Comparison of ENCODE assay signal across 8 cellular contexts in the genomic region with DNA sequence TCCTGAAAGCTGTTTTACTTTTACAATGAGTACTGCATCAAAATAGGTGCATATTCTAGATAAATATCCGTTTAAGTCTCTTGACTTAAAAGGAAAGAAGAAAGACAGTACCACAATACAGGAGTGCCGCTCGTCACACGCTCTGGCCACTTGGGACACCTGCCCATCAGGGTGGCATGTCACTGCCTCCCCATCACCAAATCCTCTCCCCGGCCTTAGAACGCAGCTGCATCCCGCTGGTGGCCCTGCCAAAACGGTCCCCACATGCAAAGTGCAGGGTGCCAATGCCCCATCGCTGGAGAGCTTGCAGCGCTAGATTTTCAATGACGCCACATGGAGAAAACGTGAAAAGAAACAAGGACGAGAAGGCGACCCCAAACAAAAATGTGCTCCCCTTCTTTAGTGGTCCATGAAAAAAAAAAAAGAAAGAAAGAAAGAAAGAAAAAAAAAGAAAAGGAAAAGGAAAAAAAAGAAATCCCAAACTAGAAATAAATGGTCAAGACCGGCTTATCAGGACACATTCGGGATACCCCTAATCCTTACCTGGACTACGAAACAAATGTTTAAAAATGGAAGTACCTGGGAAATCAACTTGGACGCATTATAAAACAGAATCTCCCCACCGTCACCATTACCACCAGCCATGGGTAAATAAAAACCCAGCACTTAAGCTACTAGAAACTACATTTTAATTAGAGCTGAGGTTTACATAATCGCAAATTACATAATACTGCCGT. TPM values are rescaled to one million over a fixed set of nuclear protein-coding genes. Genes with fewer than 3 reads are reported as not detected.
DNase-seq lines count a peak whose midpoint lies in the region; ATAC-seq and TF ChIP-seq lines count a peak whose summit lies in the region.

No MANE protein-coding gene starts in this region.

- WGBS in right cardiac atrium: 7% methylated on average over 21 of the region's 21 CpGs
- 3 to 14% methylated on average over 21 of the region's 21 CpGs for WGBS in sigmoid colon, 2 donors

- no peak overlapping the region for H2AFZ ChIP-seq in OCI-LY1 (ENCODE audit: low read length)

- H4K20me1 ChIP-seq in OCI-LY1 (ENCODE audit: insufficient read depth, low read length): no peaks in the 10 kb centered on the region

- peak; percentile 35; the same call in 1 of the 2 replicates for TF ChIP-seq CTCF in OCI-LY1 (IDR thresholded peaks at IDR 0.05; ENCODE audit: low read length)
- TF ChIP-seq CTCF in sigmoid colon (IDR thresholded peaks at IDR 0.05): no peak

- 0 out of 2 replicates have a peak, but pooled peaks cover 5% of the 10 kb centered on the region for H3F3A ChIP-seq in OCI-LY1 (ENCODE audit: insufficient read depth, low read length)

- peaks cover 50% of the 10 kb centered on the region for H3K79me2 ChIP-seq in OCI-LY1 (ENCODE audit: insufficient read depth, low read length)

- DNase-seq in NCI-H1436 (lab: John Stamatoyannopoulos, UW) (peak; percentile 27), NCI-H1436 treated with DMSO at 0.1 percent for 48 hours (lab: John Stamatoyannopoulos, UW) (no peak), right cardiac atrium (peak; percentile 28 to 78 (median 70)), sigmoid colon (no peak), DMS114 treated with DMSO at 0.1 percent for 48 hours (lab: John Stamatoyannopoulos, UW; ENCODE audit: unreplicated experiment) (no peak), glomerular visceral epithelial cell (ENCODE audit: extremely low spot score) (no peak)
- peak; percentile 76 for DNase-seq in activated naive CD4-positive, alpha-beta T cell treated with anti-CD3 and anti-CD28 coated beads, Interleukin-2, amount 50 U/mL, for 16 hours

- ATAC-seq in right cardiac atrium: no peak

- no peaks in the 10 kb centered on the region for H3K9me3 ChIP-seq in OCI-LY1 (ENCODE audit: low read length)
- no peaks in the 10 kb centered on the region for H3K9me3 ChIP-seq in right cardiac atrium (ENCODE audit: control insufficient read depth, low read length)
- no peaks in the 10 kb centered on the region for H3K9me3 ChIP-seq in sigmoid colon

- TF ChIP-seq EP300 in sigmoid colon (IDR thresholded peaks at IDR 0.05): no peak

- peak overlapping the region; percentile 85 for H3K4me3 ChIP-seq in OCI-LY1 (ENCODE audit: low read depth, low read length, poor library complexity, severe bottlenecking)
- H3K4me3 ChIP-seq in right cardiac atrium (ENCODE audit: low read length): peak overlapping the region; percentile 93
- H3K4me3 ChIP-seq in sigmoid colon: peak overlapping the region; percentile 55 to 91 (median 82)

- no peaks in the 10 kb centered on the region for H3K36me3 ChIP-seq in OCI-LY1 (ENCODE audit: insufficient read depth, low read length)
- H3K36me3 ChIP-seq in sigmoid colon: no peaks in the 10 kb centered on the region

- no peak for TF ChIP-seq POLR2A in sigmoid colon (IDR thresholded peaks at IDR 0.05)

- no peaks in the 10 kb centered on the region for H3K9me2 ChIP-seq in OCI-LY1 (ENCODE audit: low read depth, low read length)

- H3K4me2 ChIP-seq in OCI-LY1 (ENCODE audit: low read length): peak overlapping the region; percentile 92

- peak overlapping the region; percentile 87 for H3K9ac ChIP-seq in OCI-LY1 (ENCODE audit: low read length)

- H3K4me1 ChIP-seq in OCI-LY1 (ENCODE audit: insufficient read depth, low read length, severe bottlenecking): peaks cover 32% of the 10 kb centered on the region
- peaks cover 3% of the 10 kb centered on the region for H3K4me1 ChIP-seq in right cardiac atrium (ENCODE audit: control insufficient read depth, insufficient read depth, low read length)
- peaks cover 0 to 38% (median 7%) of the 10 kb centered on the region in 4 donors for H3K4me1 ChIP-seq in sigmoid colon

- H3K27me3 ChIP-seq in OCI-LY1 (ENCODE audit: insufficient read depth, low read length) (no peaks in the 10 kb centered on the region), right cardiac atrium (ENCODE audit: control insufficient read depth, insufficient read depth) (no peaks in the 10 kb centered on the region), sigmoid colon (no peaks in the 10 kb centered on the region)

- H3K27ac ChIP-seq in OCI-LY1 (ENCODE audit: low read depth, low read length, poor library complexity, severe bottlenecking): peak overlapping the region; percentile 65
- peak overlapping the region; percentile 60 for H3K27ac ChIP-seq in right cardiac atrium (ENCODE audit: low read length)
- peak overlapping the region; percentile 1 to 95 (median 94) for H3K27ac ChIP-seq in sigmoid colon

- intact Hi-C loops in right cardiac atrium (cut with DNase I): loop anchor here in 3 of 4 donors (5.0 to 10.0 kb wide), 5 partner anchors 124 to 146 kb away; no protein-coding TSS in a partner anchor
- intact Hi-C loops in sigmoid colon (cut with DNase I): loop anchor here (2.0 to 5.0 kb wide), 3 partner anchors 140 to 1597 kb away; partner anchors contain the start of gene ZNF622

RNA-seq across cellular contexts. Expression of gene ANKH, which starts 1.1 kb away (rescaled TPM):
- total RNA-seq in right cardiac atrium (100 to 1,000 TPM; 132 to 155 (median 138) TPM), sigmoid colon (10 to 100 TPM; 16.4 to 28.2 (median 21.5) TPM)
- polyA plus RNA-seq in right cardiac atrium (60.9 TPM), sigmoid colon (10 to 100 TPM; 18.0 to 49.9 (median 34.4) TPM)

Comparison
In these comparisons a context has a peak if more than half of its experiments do, and no peak if none do; other contexts are left out.
1. DNase-seq: peak in NCI-H1436 (single experiment), activated naive CD4-positive, alpha-beta T cell treated with anti-CD3 and anti-CD28 coated beads, Interleukin-2, amount 50 U/mL, for 16 hours (single experiment) and right cardiac atrium (3 of 3); none in NCI-H1436 treated with DMSO at 0.1 percent for 48 hours (single experiment), sigmoid colon (single experiment), DMS114 treated with DMSO at 0.1 percent for 48 hours (single experiment) and glomerular visceral epithelial cell (single experiment).
2. RNA of gene ANKH, which starts 1.1 kb away (total RNA-seq): 132 to 155 TPM in right cardiac atrium; 16.4 to 28.2 TPM in sigmoid colon; every median in the first group is over 4 times any median in the second.
3. Peak in every context shown above with its lines, with median percentiles within 50 percentile points of each other: H3K27ac ChIP-seq and H3K4me3 ChIP-seq.